ENCODE assay signal across 15 cellular contexts in the genomic region with DNA sequence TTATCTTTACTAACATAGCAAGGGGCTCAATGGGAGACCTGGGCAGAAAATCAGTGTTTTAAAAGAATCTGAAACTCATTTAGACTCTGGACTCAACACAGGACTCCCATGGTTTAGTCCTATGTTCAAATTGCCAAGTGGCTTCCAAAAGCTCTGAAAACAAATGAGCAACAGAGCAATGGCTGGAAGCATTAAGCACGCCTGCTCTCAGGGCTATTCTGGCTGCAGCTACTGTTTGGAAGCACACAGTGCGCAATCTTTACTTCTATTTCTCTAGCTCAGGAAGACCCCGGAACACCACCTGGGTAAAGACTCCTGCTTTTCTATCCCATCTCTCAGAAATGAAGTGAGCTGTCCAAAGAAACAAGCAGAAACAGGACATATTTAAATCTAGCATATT.
DNase-seq lines count a peak whose midpoint lies in the region; FAIRE-seq and TF ChIP-seq lines count a peak whose summit lies in the region.
"Had no signal": no experiment of that assay in that cellular context is flagged by ENCODE, and none has a peak within 500 bp of the region (broad histone marks: within the 10 kb centered on the region; RNA-seq: fewer than 3 reads in every experiment).

No MANE protein-coding gene starts in this region.

- peak overlapping the region; percentile 82 for H3K27ac ChIP-seq in neural progenitor cell
- no peak overlapping the region for H3K27ac ChIP-seq in kidney (ENCODE audit: low read depth in 2 of 2, low read length in 2 of 2)

- intact Hi-C loops in kidney (cut with DNase I): no loop called here

- peaks cover 9% of the 10 kb centered on the region for H4K20me1 ChIP-seq in neural progenitor cell (ENCODE audit: low read depth)

- no peak for TF ChIP-seq CTCF in endothelial cell (IDR thresholded peaks at IDR 0.05; ENCODE audit: unreplicated experiment)
- no peak for TF ChIP-seq CTCF in neural progenitor cell (IDR thresholded peaks at IDR 0.05)
- TF ChIP-seq CTCF in kidney (IDR thresholded peaks at IDR 0.05; ENCODE audit: borderline replicate concordance, extremely low read depth, insufficient read depth): no peak
- no peak for TF ChIP-seq CTCF in osteocyte (IDR thresholded peaks at IDR 0.05)

- no peak overlapping the region for H2AFZ ChIP-seq in neural progenitor cell (replicated peaks)

- H3K9ac ChIP-seq in neural progenitor cell: no peak overlapping the region
- no peak overlapping the region for H3K9ac ChIP-seq in kidney (ENCODE audit: low read length in 2 of 2)

- H3K27me3 ChIP-seq in neural progenitor cell: no peaks in the 10 kb centered on the region

- peak overlapping the region; percentile 23 for H3K27ac Mint-ChIP-seq in activated naive CD4-positive, alpha-beta T cell treated with anti-CD3 and anti-CD28 coated beads, Interleukin-2, amount 50 U/mL, for 24 hours
- H3K27ac Mint-ChIP-seq in endothelial cell (ENCODE audit: unreplicated experiment): peak overlapping the region; percentile 76
- no peak overlapping the region for H3K27ac Mint-ChIP-seq in neural progenitor cell
- no peak overlapping the region for H3K27ac Mint-ChIP-seq in osteocyte (ENCODE audit: unreplicated experiment)
- H3K27ac Mint-ChIP-seq: B cell had no signal

- H3K4me3 Mint-ChIP-seq in activated naive CD4-positive, alpha-beta T cell treated with anti-CD3 and anti-CD28 coated beads, Interleukin-2, amount 50 U/mL, for 24 hours: no peak overlapping the region
- H3K4me3 Mint-ChIP-seq in endothelial cell (ENCODE audit: unreplicated experiment): no peak overlapping the region
- H3K4me3 Mint-ChIP-seq in neural progenitor cell: no peak overlapping the region
- no peak overlapping the region for H3K4me3 Mint-ChIP-seq in osteocyte (ENCODE audit: unreplicated experiment)
- H3K4me3 Mint-ChIP-seq: B cell had no signal

- H3K4me1 ChIP-seq in neural progenitor cell (peaks cover 29% of the 10 kb centered on the region), kidney (ENCODE audit: control insufficient read depth in 1 of 2, insufficient read depth in 1 of 2, low read depth in 1 of 2, low read length in 2 of 2) (peaks cover 12 to 13% of the 10 kb centered on the region in 2 donors)
- H3K4me1 ChIP-seq: Caco-2 had no signal

- H3K4me3 ChIP-seq in neural progenitor cell: no peak overlapping the region
- H3K4me3 ChIP-seq in kidney (ENCODE audit: low read length in 2 of 2): no peak overlapping the region

- H3K4me1 Mint-ChIP-seq in activated naive CD4-positive, alpha-beta T cell treated with anti-CD3 and anti-CD28 coated beads, Interleukin-2, amount 50 U/mL, for 24 hours: no peaks in the 10 kb centered on the region
- H3K4me1 Mint-ChIP-seq in endothelial cell (ENCODE audit: unreplicated experiment) (peaks cover 62% of the 10 kb centered on the region), neural progenitor cell (peaks cover 54% of the 10 kb centered on the region), osteocyte (ENCODE audit: unreplicated experiment) (no peaks in the 10 kb centered on the region)
- H3K4me1 Mint-ChIP-seq: B cell had no signal

- peaks cover 18% of the 10 kb centered on the region for H3K36me3 Mint-ChIP-seq in activated naive CD4-positive, alpha-beta T cell treated with anti-CD3 and anti-CD28 coated beads, Interleukin-2, amount 50 U/mL, for 24 hours
- H3K36me3 Mint-ChIP-seq in endothelial cell (ENCODE audit: low read depth, unreplicated experiment) (peaks cover 9% of the 10 kb centered on the region), neural progenitor cell (peaks cover 22% of the 10 kb centered on the region), osteocyte (ENCODE audit: unreplicated experiment) (peaks cover 33% of the 10 kb centered on the region)

- no peak for DNase-seq in activated naive CD4-positive, alpha-beta T cell treated with anti-CD3 and anti-CD28 coated beads, Interleukin-2, amount 50 U/mL, for 16 hours
- no peak for DNase-seq in endothelial cell (ENCODE audit: low spot score)
- peak; percentile 41 for DNase-seq in neural progenitor cell (ENCODE audit: low spot score)
- DNase-seq in activated T-cell treated with anti-CD3 and anti-CD28 coated beads, Interleukin-2, amount 50 U/mL, for 48 hours: no peak
- no peak for DNase-seq in NCI-H2171 treated with DMSO at 0.1 percent for 48 hours (lab: John Stamatoyannopoulos, UW)
- DNase-seq in kidney: no peak
- DNase-seq in osteocyte (ENCODE audit: extremely low spot score, unreplicated experiment): no peak
- DNase-seq: 8988T, Caco-2, GOT3, NCI-H446 treated with DMSO at 0.1 percent for 48 hours, Right ventricle myocardium superior had no signal

- H3K36me3 ChIP-seq in neural progenitor cell (peaks cover 8% of the 10 kb centered on the region), kidney (ENCODE audit: control insufficient read depth in 1 of 2, insufficient read depth in 2 of 2, low read length in 2 of 2) (peaks cover 0 to 3% of the 10 kb centered on the region in 2 donors)

- peaks cover 29% of the 10 kb centered on the region for H3F3A ChIP-seq in neural progenitor cell (ENCODE audit: low read depth)

- no peak for FAIRE-seq in kidney (lab: Jason Lieb, UNC)
- FAIRE-seq: GM12891 had no signal

- H3K4me2 ChIP-seq in neural progenitor cell: peak overlapping the region; percentile 58

- H3K79me2 ChIP-seq in neural progenitor cell (ENCODE audit: low read depth): no peaks in the 10 kb centered on the region

- H3K9me3 Mint-ChIP-seq in activated naive CD4-positive, alpha-beta T cell treated with anti-CD3 and anti-CD28 coated beads, Interleukin-2, amount 50 U/mL, for 24 hours: no peaks in the 10 kb centered on the region
- H3K9me3 Mint-ChIP-seq in endothelial cell (ENCODE audit: unreplicated experiment) (no peaks in the 10 kb centered on the region), neural progenitor cell (no peaks in the 10 kb centered on the region), osteocyte (ENCODE audit: unreplicated experiment) (no peaks in the 10 kb centered on the region)

- no peaks in the 10 kb centered on the region for H3K27me3 Mint-ChIP-seq in activated naive CD4-positive, alpha-beta T cell treated with anti-CD3 and anti-CD28 coated beads, Interleukin-2, amount 50 U/mL, for 24 hours
- H3K27me3 Mint-ChIP-seq in endothelial cell (ENCODE audit: unreplicated experiment) (peaks cover 3% of the 10 kb centered on the region), neural progenitor cell (ENCODE audit: insufficient read depth, low read depth) (no peaks in the 10 kb centered on the region), osteocyte (ENCODE audit: unreplicated experiment) (no peaks in the 10 kb centered on the region)
- H3K27me3 Mint-ChIP-seq: B cell had no signal

- no peaks in the 10 kb centered on the region for H3K9me3 ChIP-seq in neural progenitor cell (ENCODE audit: low read depth)
- no peaks in the 10 kb centered on the region for H3K9me3 ChIP-seq in kidney (ENCODE audit: control insufficient read depth in 1 of 2, low read length in 2 of 2)
- H3K9me3 ChIP-seq: Caco-2 had no signal

Comparison
In these comparisons a context has a peak if more than half of its experiments do, and no peak if none do; other contexts are left out.
1. H3K27ac Mint-ChIP-seq: peak in activated naive CD4-positive, alpha-beta T cell treated with anti-CD3 and anti-CD28 coated beads, Interleukin-2, amount 50 U/mL, for 24 hours (single experiment) and endothelial cell (single experiment); none in neural progenitor cell (single experiment) and osteocyte (single experiment).